Comparison of ENCODE assay signal across 19 cellular contexts in genomic region chr12:104737113-104737512, GRCh38.
A peak's percentile ranks its signal among the peaks of the same experiment; 100 is the strongest.
DNase-seq lines count a peak whose midpoint lies in the region; FAIRE-seq and TF ChIP-seq lines count a peak whose summit lies in the region.
"Had no signal": no experiment of that assay in that cellular context is flagged by ENCODE, and none has a peak within 500 bp of the region (broad histone marks: within the 10 kb centered on the region; RNA-seq: fewer than 3 reads in every experiment).

No MANE protein-coding gene starts in this region.

- POLR2A ChIA-PET in H1 (lab: Charles Lee; ENCODE audit: partially characterized antibody), result no interaction called here

- H3K4me2 ChIP-seq in H1 (ENCODE audit: insufficient read depth in 1 of 2, low read depth in 2 of 2, low read length in 2 of 2), result no peak overlapping the region

- H3K9me3 Mint-ChIP-seq in T-helper 1 cell treated with Interleukin-12 subunit alpha and Interleukin-12 subunit beta and Interleukin-4 antibody, amounts not matched to agents 30 μg/mL and 1 μg/mL, for 36 hours, result no peaks in the 10 kb centered on the region

- peak overlapping the region; percentile 82 for H3K27ac Mint-ChIP-seq in T-helper 1 cell treated with Interleukin-12 subunit alpha and Interleukin-12 subunit beta and Interleukin-4 antibody, amounts not matched to agents 30 μg/mL and 1 μg/mL, for 36 hours

- TF ChIP-seq RAD21 in H1 (IDR thresholded peaks at IDR 0.05 in 1 of 2, conservative IDR thresholded peaks at IDR 0.05 in 1 of 2; ENCODE audit: low read depth in 2 of 2, low read length in 2 of 2), result no peak

- H2BK5ac ChIP-seq in H1 (ENCODE audit: low read depth, low read length), result peak overlapping the region; percentile 18; the same call in 1 of the 2 replicates

- H3K9ac ChIP-seq in H1 (replicated peaks in 1 of 4; ENCODE audit: extremely low read depth in 1 of 4, low read depth in 3 of 4, low read length in 3 of 4), result no peak overlapping the region

- H3K4me1 ChIP-seq in H1 (replicated peaks in 1 of 4; ENCODE audit: control insufficient read depth in 3 of 4, insufficient read depth in 4 of 4, low read length in 3 of 4) (peaks cover 0 to 11% (median 6%) of the 10 kb centered on the region in 4 experiments; a peak in 6 of 7 replicates), neutrophil (ENCODE audit: control insufficient read depth in 1 of 2, insufficient read depth in 1 of 2, low read depth in 1 of 2, low read length in 1 of 2) (peaks cover 32 to 51% of the 10 kb centered on the region in 2 experiments)

- H3K36me3 Mint-ChIP-seq in T-helper 1 cell treated with Interleukin-12 subunit alpha and Interleukin-12 subunit beta and Interleukin-4 antibody, amounts not matched to agents 30 μg/mL and 1 μg/mL, for 36 hours (ENCODE audit: low read depth), result peaks cover 11% of the 10 kb centered on the region

- peaks cover under 1% of the 10 kb centered on the region; the same call in 1 of the 2 replicates for H3K79me1 ChIP-seq in H1 (ENCODE audit: low read depth, low read length)

- no peak overlapping the region; the same call in 1 of the 2 replicates for H2BK20ac ChIP-seq in H1 (ENCODE audit: low read length)

- no peak overlapping the region for H3K14ac ChIP-seq in H1 (ENCODE audit: insufficient read length)

- H2AK5ac ChIP-seq in H1 (ENCODE audit: low read depth, low read length), result no peak overlapping the region

- H3K18ac ChIP-seq in H1 (ENCODE audit: extremely low read depth, low read length), result no peak overlapping the region

- no peaks in the 10 kb centered on the region for H3K27me3 ChIP-seq in H1 (replicated peaks in 1 of 4; ENCODE audit: control insufficient read depth in 3 of 4, extremely low read depth in 1 of 4, insufficient read depth in 3 of 4, low read length in 3 of 4)
- H3K27me3 ChIP-seq in neutrophil, result no peaks in the 10 kb centered on the region
- H3K27me3 ChIP-seq: cardiac muscle cell, esophagus squamous epithelium had no signal

- DNase-seq in T-helper 1 cell (no peak), H1 (ENCODE audit: low read depth in 1 of 2, low spot score in 2 of 2) (no peak), NCI-H345 treated with DMSO at 0.1 percent for 48 hours (lab: John Stamatoyannopoulos, UW; ENCODE audit: unreplicated experiment) (no peak), ACHN (no peak), amygdala (lab: John Stamatoyannopoulos, UW) (no peak)
- DNase-seq: activated CD4-positive, alpha-beta T cell treated with anti-CD3 and anti-CD28 coated beads for 4 hours; esophagus squamous epithelium; Kasumi-1; left ventricle myocardium inferior; NCI-H1105; NCI-H526 treated with DMSO at 0.1 percent for 48 hours; SIG-M5; stimulated activated CD4-positive, alpha-beta T cell treated with anti-CD3 and anti-CD28 coated beads, Interleukin-2, amount 100 ng/mL, for 24 hours; T1000 had no signal

- no peaks in the 10 kb centered on the region for H4K20me1 ChIP-seq in H1 (replicated peaks in 1 of 2; ENCODE audit: control insufficient read depth in 1 of 2, insufficient read depth in 2 of 2, low read length in 2 of 2)

- no peak for FAIRE-seq in H1 (lab: Jason Lieb, UNC)

- no peak overlapping the region; the same call in 1 of the 2 replicates for H4K8ac ChIP-seq in H1 (ENCODE audit: extremely low read depth, insufficient read depth, low read length)

- WGBS in H1 (ENCODE audit: extremely low coverage in 1 of 2, insufficient coverage in 1 of 2, insufficient read length in 1 of 2, insufficient replicate concordance in 2 of 2, low coverage in 1 of 2, low lambda C conversion rate in 2 of 2, missing lambda C conversion rate in 1 of 2), 2 experiments, result 94% methylated on average over 7 of the region's 7 CpGs; no CpG with 5 or more reads in 1 of the 2 experiments

- H2BK12ac ChIP-seq in H1 (ENCODE audit: low read depth, low read length), result no peak overlapping the region

- H3K36me3 ChIP-seq in KOPT-K1 (ENCODE audit: insufficient read depth, low read length) (peaks cover 69% of the 10 kb centered on the region), H1 (ENCODE audit: control insufficient read depth in 2 of 4, insufficient read depth in 4 of 4, low read length in 3 of 4) (no peaks in the 10 kb centered on the region; a peak in 1 of 8 replicates), neutrophil (no peaks in the 10 kb centered on the region)
- H3K36me3 ChIP-seq: cardiac muscle cell, esophagus squamous epithelium, left ventricle myocardium inferior had no signal

- H4K5ac ChIP-seq in H1 (ENCODE audit: insufficient read length, low read depth, low read length), result no peak overlapping the region

- H3K79me2 ChIP-seq in H1 (ENCODE audit: control insufficient read depth in 1 of 2, insufficient read depth in 2 of 2, low read length in 2 of 2), result no peaks in the 10 kb centered on the region

- peaks cover 88% of the 10 kb centered on the region for H3K4me1 Mint-ChIP-seq in T-helper 1 cell treated with Interleukin-12 subunit alpha and Interleukin-12 subunit beta and Interleukin-4 antibody, amounts not matched to agents 30 μg/mL and 1 μg/mL, for 36 hours (ENCODE audit: low read depth)

- H3K4ac ChIP-seq in H1 (replicated peaks; ENCODE audit: insufficient read length, low read depth, low read length), result no peak overlapping the region

- no peak for TF ChIP-seq EP300 in H1 (IDR thresholded peaks at IDR 0.05; ENCODE audit: borderline replicate concordance in 1 of 2, low read depth in 2 of 2, low read length in 2 of 2)

- H2AFZ ChIP-seq in H1 (ENCODE audit: low read length), result no peak overlapping the region

- no peak overlapping the region for H3K23ac ChIP-seq in H1 (ENCODE audit: insufficient read length)

- H3K4me3 ChIP-seq in H1 (ENCODE audit: extremely low read depth in 1 of 4, insufficient read depth in 2 of 4, low read depth in 3 of 4, low read length in 4 of 4) (no peak overlapping the region), neutrophil (ENCODE audit: low read depth in 1 of 2, low read length in 1 of 2) (no peak overlapping the region)
- H3K4me3 ChIP-seq: cardiac muscle cell, esophagus squamous epithelium, left ventricle myocardium inferior had no signal

- TF ChIP-seq CTCF in H1 (IDR thresholded peaks at IDR 0.05; ENCODE audit: control extremely low read depth in 1 of 3, insufficient read depth in 1 of 3, low read depth in 1 of 3, low read length in 3 of 3) (no peak), neutrophil (IDR thresholded peaks at IDR 0.05) (no peak)

- CTCF ChIA-PET in H1 (lab: Charles Lee; ENCODE audit: partially characterized antibody), result interaction anchor here (1.2 to 1.7 kb wide), 3 partner anchors 10 to 54 kb away, joined by 3 to 6 read pairs (median 3); no protein-coding TSS in a partner anchor

- TF ChIP-seq POLR2A in H1 (IDR thresholded peaks at IDR 0.05; ENCODE audit: control extremely low read depth in 1 of 2, low read depth in 2 of 2, low read length in 2 of 2), result no peak

- peak overlapping the region; percentile 7 for H3K27ac ChIP-seq in KOPT-K1 (ENCODE audit: low read depth, low read length, poor library complexity, severe bottlenecking)
- H3K27ac ChIP-seq in H1 (ENCODE audit: low read depth, low read length), result no peak overlapping the region
- peak overlapping the region; percentile 75 for H3K27ac ChIP-seq in neutrophil
- H3K27ac ChIP-seq: 22Rv1, cardiac muscle cell, esophagus squamous epithelium, left ventricle myocardium inferior had no signal

- no peak overlapping the region for H2BK15ac ChIP-seq in H1 (ENCODE audit: low read length)

- no peak overlapping the region for H3K4me3 Mint-ChIP-seq in T-helper 1 cell treated with Interleukin-12 subunit alpha and Interleukin-12 subunit beta and Interleukin-4 antibody, amounts not matched to agents 30 μg/mL and 1 μg/mL, for 36 hours

- no peaks in the 10 kb centered on the region for H3K23me2 ChIP-seq in H1 (ENCODE audit: low read depth, low read length)

- H4K91ac ChIP-seq in H1 (replicated peaks; ENCODE audit: insufficient read length, low read length), result no peak overlapping the region

- H3K56ac ChIP-seq in H1 (replicated peaks; ENCODE audit: insufficient read length, low read depth, low read length), result no peak overlapping the region

- H3K27me3 Mint-ChIP-seq in T-helper 1 cell treated with Interleukin-12 subunit alpha and Interleukin-12 subunit beta and Interleukin-4 antibody, amounts not matched to agents 30 μg/mL and 1 μg/mL, for 36 hours (ENCODE audit: low read depth), result no peaks in the 10 kb centered on the region

- no peaks in the 10 kb centered on the region for H3K9me3 ChIP-seq in KOPT-K1 (ENCODE audit: insufficient read depth, low read length, poor library complexity, severe bottlenecking)
- H3K9me3 ChIP-seq in H1 (ENCODE audit: insufficient read depth in 2 of 2, low read depth in 1 of 2, low read length in 1 of 2), result no peaks in the 10 kb centered on the region
- no peaks in the 10 kb centered on the region for H3K9me3 ChIP-seq in neutrophil
- H3K9me3 ChIP-seq: esophagus squamous epithelium, left ventricle myocardium inferior had no signal

- in situ Hi-C loops in ACHN (cut with HindIII; ENCODE audit: low pct_ligation_motif_present, low pct_unique_long_range_greater_than_20kb, low sequenced_read_pairs), result no loop called here

- H2BK120ac ChIP-seq in H1 (replicated peaks; ENCODE audit: low read depth, low read length), result no peak overlapping the region

TF ChIP-seq in H1, 55 proteins besides CTCF, POLR2A, EP300 and RAD21:
- no peak for TF ChIP-seq TAF1 (IDR thresholded peaks at IDR 0.05; ENCODE audit: low read depth, low read length)
- no peak for TF ChIP-seq RXRA (IDR thresholded peaks at IDR 0.05; ENCODE audit: insufficient read depth, low read depth, low read length)
